12 cellular contexts compared by ENCODE assay signal in genomic region chr6:129882510-129883023, GRCh38. TPM values are rescaled to one million over a fixed set of nuclear protein-coding genes. Genes with fewer than 3 reads are reported as not detected.
A peak's percentile ranks its signal among the peaks of the same experiment; 100 is the strongest.
DNase-seq lines count a peak whose midpoint lies in the region; ATAC-seq and TF ChIP-seq lines count a peak whose summit lies in the region.
"Had no signal": no experiment of that assay in that cellular context is flagged by ENCODE, and none has a peak within 500 bp of the region (broad histone marks: within the 10 kb centered on the region; RNA-seq: fewer than 3 reads in every experiment).

No MANE protein-coding gene starts in this region.

- no peaks in the 10 kb centered on the region for H3K27me3 ChIP-seq in H7 (ENCODE audit: control insufficient read depth, insufficient read depth, low read length)

- peaks cover 48% of the 10 kb centered on the region for H3K9me3 Mint-ChIP-seq in activated T-helper 1 cell treated with anti-CD3 and anti-CD28 coated beads, Interleukin-12 subunit alpha, Interleukin-12 subunit beta, Interleukin-2, Interleukin-4 antibody, amounts not matched to agents 30 ng/mL and 10 ng/mL and 1 ng/mL, durations not matched to agents 14 hours and 24 hours and 36 hours

- H3K4me3 ChIP-seq in coronary artery (no peak overlapping the region), H7 (ENCODE audit: insufficient read depth, low read depth, low read length) (no peak overlapping the region)

- no peaks in the 10 kb centered on the region for H3K36me3 ChIP-seq in H7 (replicated peaks; ENCODE audit: control insufficient read depth, insufficient read depth, low read length)

- peak; percentile 81 for ATAC-seq in GM18520 (IDR thresholded peaks at IDR 0.05; ENCODE audit: unreplicated experiment)
- peak; percentile 87 for ATAC-seq in GM21423 (IDR thresholded peaks at IDR 0.05; ENCODE audit: unreplicated experiment)
- peak; percentile 94 for ATAC-seq in HG03135 (IDR thresholded peaks at IDR 0.05; ENCODE audit: unreplicated experiment)
- ATAC-seq in omental fat pad (ENCODE audit: low FRiP score): no peak

- DNase-seq in activated T-helper 1 cell treated with anti-CD3 and anti-CD28 coated beads, Interleukin-12 subunit alpha, Interleukin-12 subunit beta, Interleukin-2, Interleukin-4 antibody, amounts not matched to agents 30 ng/mL and 10 ng/mL and 1 ng/mL, durations not matched to agents 14 hours and 24 hours and 36 hours (ENCODE audit: low spot score): peak; percentile 17
- no peak for DNase-seq in omental fat pad (ENCODE audit: low spot score)
- DNase-seq in coronary artery (ENCODE audit: low spot score): no peak
- no peak for DNase-seq in H7
- no peak for DNase-seq in NCI-H1105 treated with DMSO at 0.1 percent for 48 hours (lab: John Stamatoyannopoulos, UW)
- DNase-seq: aorta, DND-41, NCI-H510A treated with DMSO at 0.1 percent for 48 hours had no signal

- intact Hi-C loops in activated T-helper 1 cell treated with anti-CD3 and anti-CD28 coated beads, Interleukin-12 subunit alpha, Interleukin-12 subunit beta, Interleukin-2, Interleukin-4 antibody, amounts not matched to agents 30 ng/mL and 10 ng/mL and 1 ng/mL, durations not matched to agents 14 hours and 24 hours and 36 hours (cut with micrococcal nuclease): no loop called here

- TF ChIP-seq CTCF in omental fat pad (IDR thresholded peaks at IDR 0.05) (no peak), coronary artery (IDR thresholded peaks at IDR 0.05) (no peak)

- no peak overlapping the region for H3K27ac ChIP-seq in coronary artery

- peak overlapping the region; percentile 42 for H3K4me3 Mint-ChIP-seq in activated T-helper 1 cell treated with anti-CD3 and anti-CD28 coated beads, Interleukin-12 subunit alpha, Interleukin-12 subunit beta, Interleukin-2, Interleukin-4 antibody, amounts not matched to agents 30 ng/mL and 10 ng/mL and 1 ng/mL, durations not matched to agents 14 hours and 24 hours and 36 hours

- H3K36me3 Mint-ChIP-seq in activated T-helper 1 cell treated with anti-CD3 and anti-CD28 coated beads, Interleukin-12 subunit alpha, Interleukin-12 subunit beta, Interleukin-2, Interleukin-4 antibody, amounts not matched to agents 30 ng/mL and 10 ng/mL and 1 ng/mL, durations not matched to agents 14 hours and 24 hours and 36 hours (ENCODE audit: low read depth): peaks cover 28% of the 10 kb centered on the region

- peaks cover 17% of the 10 kb centered on the region for H3K4me1 Mint-ChIP-seq in activated T-helper 1 cell treated with anti-CD3 and anti-CD28 coated beads, Interleukin-12 subunit alpha, Interleukin-12 subunit beta, Interleukin-2, Interleukin-4 antibody, amounts not matched to agents 30 ng/mL and 10 ng/mL and 1 ng/mL, durations not matched to agents 14 hours and 24 hours and 36 hours (ENCODE audit: low read depth)

- H3K27me3 Mint-ChIP-seq in activated T-helper 1 cell treated with anti-CD3 and anti-CD28 coated beads, Interleukin-12 subunit alpha, Interleukin-12 subunit beta, Interleukin-2, Interleukin-4 antibody, amounts not matched to agents 30 ng/mL and 10 ng/mL and 1 ng/mL, durations not matched to agents 14 hours and 24 hours and 36 hours (ENCODE audit: insufficient read depth): peaks cover 9% of the 10 kb centered on the region

- peak overlapping the region; percentile 79 for H3K27ac Mint-ChIP-seq in activated T-helper 1 cell treated with anti-CD3 and anti-CD28 coated beads, Interleukin-12 subunit alpha, Interleukin-12 subunit beta, Interleukin-2, Interleukin-4 antibody, amounts not matched to agents 30 ng/mL and 10 ng/mL and 1 ng/mL, durations not matched to agents 14 hours and 24 hours and 36 hours

RNA-seq across cellular contexts. Expression of gene TMEM244, which starts 21.5 kb away (rescaled TPM):
- total RNA-seq in activated T-helper 1 cell treated with anti-CD3 and anti-CD28 coated beads, Interleukin-12 subunit alpha, Interleukin-12 subunit beta, Interleukin-2, Interleukin-4 antibody, amounts not matched to agents 30 ng/mL and 10 ng/mL and 1 ng/mL, durations not matched to agents 14 hours and 24 hours and 36 hours: not detected in 2 replicates
- total RNA-seq in omental fat pad: not detected
- not detected in 2 replicates for total RNA-seq in H7 (2014; rRNA removed; shearing (Covaris generic))
- total RNA-seq: aorta, lung microvascular endothelial cell had no signal
